20 cellular contexts compared by ENCODE assay signal in genomic region chr5:51392689-51393199, GRCh38. TPM values are rescaled to one million over a fixed set of nuclear protein-coding genes. Genes with fewer than 3 reads are reported as not detected.
DNase-seq lines count a peak whose midpoint lies in the region; ATAC-seq, FAIRE-seq and TF ChIP-seq lines count a peak whose summit lies in the region.
"Had no signal": no experiment of that assay in that cellular context is flagged by ENCODE, and none has a peak within 500 bp of the region (broad histone marks: within the 10 kb centered on the region; RNA-seq: fewer than 3 reads in every experiment).

No MANE protein-coding gene starts in this region.

- H3K9me3 Mint-ChIP-seq in WTC11 = no peaks in the 10 kb centered on the region

- in situ Hi-C loops in HepG2 (cut with HindIII; ENCODE audit: extremely low pct_ligation_motif_present, low pct_unique_long_range_greater_than_20kb) = loop anchor here (25.0 kb wide), 2 partner anchors 620 to 1270 kb away; no protein-coding TSS in a partner anchor

- ATAC-seq in HepG2 (no peak), right lobe of liver (no peak), WTC11 (peak; percentile 20)
- ATAC-seq: A549, Panc1 had no signal

- peaks cover 4 to 28% of the 10 kb centered on the region in 2 experiments; a peak in 4 of 5 replicates for H3K27me3 ChIP-seq in HepG2 (ENCODE audit: control insufficient read depth in 1 of 2, insufficient read depth in 2 of 2, low read length in 2 of 2)
- H3K27me3 ChIP-seq in right lobe of liver = peaks cover 0 to 37% of the 10 kb centered on the region in 2 donors
- H3K27me3 ChIP-seq in iPS-15b (ENCODE audit: control insufficient read depth, insufficient read depth, low read length) = peaks cover 94% of the 10 kb centered on the region
- H3K27me3 ChIP-seq in vagina = no peaks in the 10 kb centered on the region
- H3K27me3 ChIP-seq: BLaER1, SJCRH30 had no signal

- peaks cover 84% of the 10 kb centered on the region for H3K4me1 Mint-ChIP-seq in WTC11
- H3K4me1 Mint-ChIP-seq: CD4-positive, alpha-beta memory T cell had no signal

- no peak overlapping the region for H3K9ac ChIP-seq in HepG2 (ENCODE audit: insufficient read depth, low read depth, low read length)
- H3K9ac ChIP-seq in iPS-15b (ENCODE audit: low read depth, low read length) = no peak overlapping the region
- H3K9ac ChIP-seq: BLaER1 had no signal

- no peak for FAIRE-seq in HepG2 (lab: Jason Lieb, UNC)
- FAIRE-seq: A549 had no signal

- DNase-seq in HepG2 (ENCODE audit: low spot score) (no peak), right lobe of liver (no peak), WTC11 (ENCODE audit: low spot score) (no peak), vagina (ENCODE audit: extremely low spot score in 2 of 2) (no peak), nucleus accumbens (lab: John Stamatoyannopoulos, UW) (no peak), NCI-H748 (lab: John Stamatoyannopoulos, UW; ENCODE audit: unreplicated experiment) (no peak), activated gamma-delta T cell (lab: John Stamatoyannopoulos, UW) (no peak)
- DNase-seq: CD4-positive, alpha-beta memory T cell; HCEC 1CT; MM.1S; NCI-H1092; NCI-H1436 treated with DMSO at 0.1 percent for 48 hours; NCI-H2029 treated with DMSO at 0.1 percent for 48 hours; NCI-H510A; SJCRH30 had no signal

- 0% methylated on average over 3 of the region's 3 CpGs for WGBS in HepG2 (ENCODE audit: low lambda C conversion rate)
- WGBS in right lobe of liver (ENCODE audit: insufficient coverage, low coverage, low lambda C conversion rate, missing lambda C conversion rate) = 8% methylated on average over 3 of the region's 3 CpGs

- no peak overlapping the region for H2AFZ ChIP-seq in HepG2 (ENCODE audit: low read length)

- H3K79me2 ChIP-seq in HepG2 (ENCODE audit: insufficient read depth, low read length) = no peaks in the 10 kb centered on the region

- no peaks in the 10 kb centered on the region for H3K36me3 Mint-ChIP-seq in WTC11
- H3K36me3 Mint-ChIP-seq: CD4-positive, alpha-beta memory T cell had no signal

- no peaks in the 10 kb centered on the region for H3K36me3 ChIP-seq in HepG2 (replicated peaks in 1 of 2; ENCODE audit: control insufficient read depth in 1 of 2, insufficient read depth in 2 of 2, low read length in 2 of 2)
- H3K36me3 ChIP-seq in right lobe of liver = no peaks in the 10 kb centered on the region
- no peaks in the 10 kb centered on the region for H3K36me3 ChIP-seq in iPS-15b (ENCODE audit: control insufficient read depth, insufficient read depth, low read length)
- peaks cover 0 to 8% of the 10 kb centered on the region in 2 donors for H3K36me3 ChIP-seq in vagina
- H3K36me3 ChIP-seq: BLaER1, SJCRH30 had no signal

- TF ChIP-seq CTCF in HepG2 (CRISPR knock-in tag; IDR thresholded peaks at IDR 0.05) = no peak
- TF ChIP-seq CTCF in right lobe of liver (IDR thresholded peaks at IDR 0.05) = no peak
- TF ChIP-seq CTCF in WTC11 (IDR thresholded peaks at IDR 0.05) = no peak
- TF ChIP-seq CTCF in vagina (IDR thresholded peaks at IDR 0.05) = no peak

- CTCF ChIA-PET in HepG2 (lab: Yijun Ruan, JAX; ENCODE audit: low intra/inter-chr PET ratio, low total read pairs) = no interaction called here
- CTCF ChIA-PET in WTC11 (lab: Charles Lee) = interaction anchor here (1.4 kb wide), 1 partner anchor 10 kb away, joined by 6 read pairs; the partner anchor contains the start of gene ISL1

- BruUV-seq in HepG2 (replicated peaks; lab: Mats Ljungman, UMichigan) = no TSS peak

- H3K27me3 Mint-ChIP-seq in WTC11 (ENCODE audit: low read depth) = peaks cover 100% of the 10 kb centered on the region

- no peak overlapping the region for H3K4me2 ChIP-seq in HepG2 (ENCODE audit: low read depth, low read length)
- H3K4me2 ChIP-seq: A549, BLaER1 had no signal

- POLR2A ChIA-PET in HepG2 (lab: Yijun Ruan, JAX) = no interaction called here
- POLR2A ChIA-PET in WTC11 (lab: Charles Lee) = no interaction called here

- TF ChIP-seq EP300 in HepG2 (IDR thresholded peaks at IDR 0.05; ENCODE audit: low read depth in 2 of 2, low read length in 2 of 2) = no peak
- no peak for TF ChIP-seq EP300 in HepG2 (CRISPR knock-in tag; IDR thresholded peaks at IDR 0.05; ENCODE audit: borderline replicate concordance)

- no peaks in the 10 kb centered on the region for H3K9me3 ChIP-seq in HepG2 (ENCODE audit: low read length)
- no peaks in the 10 kb centered on the region for H3K9me3 ChIP-seq in right lobe of liver
- H3K9me3 ChIP-seq in iPS-15b (ENCODE audit: control insufficient read depth, insufficient read depth, low read length) = no peaks in the 10 kb centered on the region
- no peaks in the 10 kb centered on the region for H3K9me3 ChIP-seq in vagina
- H3K9me3 ChIP-seq: A549, SJCRH30 had no signal

- intact Hi-C loops in HepG2 (cut with micrococcal nuclease; ENCODE audit: unreplicated experiment) = no loop called here
- intact Hi-C loops in right lobe of liver (cut with DNase I) = no loop called here
- intact Hi-C loops in vagina (cut with DNase I) = no loop called here

- H3K4me3 ChIP-seq in HepG2 (replicated peaks in 1 of 3; ENCODE audit: insufficient read depth in 1 of 3, low read depth in 2 of 3, low read length in 3 of 3) (no peak overlapping the region), right lobe of liver (no peak overlapping the region), iPS-15b (ENCODE audit: low read depth, low read length) (peak overlapping the region; percentile 28), vagina (no peak overlapping the region)
- H3K4me3 ChIP-seq: A549, BLaER1, SJCRH30 had no signal

- TF ChIP-seq POLR2A in HepG2 (IDR thresholded peaks at IDR 0.05; ENCODE audit: insufficient read depth in 1 of 2, low read depth in 2 of 2, low read length in 2 of 2) (no peak), right lobe of liver (IDR thresholded peaks at IDR 0.05) (no peak), vagina (IDR thresholded peaks at IDR 0.05) (no peak)

- TF ChIP-seq RAD21 in HepG2 (CRISPR knock-in tag; IDR thresholded peaks at IDR 0.05) = no peak

- no peak overlapping the region for H3K27ac Mint-ChIP-seq in WTC11
- H3K27ac Mint-ChIP-seq: CD4-positive, alpha-beta memory T cell had no signal

- no peak overlapping the region for H3K27ac ChIP-seq in HepG2 (ENCODE audit: extremely low read length, insufficient read depth, low read length)
- H3K27ac ChIP-seq in right lobe of liver = no peak overlapping the region
- H3K27ac ChIP-seq in vagina = peak overlapping the region; percentile 99
- H3K27ac ChIP-seq: A549, BLaER1, SJCRH30 had no signal

- H4K20me1 ChIP-seq in HepG2 (ENCODE audit: insufficient read depth, low read length) = no peaks in the 10 kb centered on the region
- H4K20me1 ChIP-seq: BLaER1 had no signal

- no peak overlapping the region for H3K4me3 Mint-ChIP-seq in WTC11
- H3K4me3 Mint-ChIP-seq: CD4-positive, alpha-beta memory T cell had no signal

- H3K4me1 ChIP-seq in HepG2 (ENCODE audit: insufficient read depth, low read length) = no peaks in the 10 kb centered on the region
- no peaks in the 10 kb centered on the region for H3K4me1 ChIP-seq in right lobe of liver
- peaks cover 45% of the 10 kb centered on the region for H3K4me1 ChIP-seq in iPS-15b (ENCODE audit: control insufficient read depth, insufficient read depth, low read length)
- H3K4me1 ChIP-seq in vagina = peaks cover 65% of the 10 kb centered on the region
- H3K4me1 ChIP-seq: A549, BLaER1, SJCRH30 had no signal

TF ChIP-seq in HepG2, 621 proteins besides CTCF, POLR2A, EP300 and RAD21 (continues in another document):
- TF ChIP-seq ATF7 (IDR thresholded peaks at IDR 0.05) (peak; percentile 95), ATF7 (CRISPR knock-in tag; IDR thresholded peaks at IDR 0.05) (no peak), NRL (CRISPR knock-in tag; IDR thresholded peaks at IDR 0.05; ENCODE audit: borderline replicate concordance) (no peak), ZFAT (CRISPR knock-in tag; conservative IDR thresholded peaks at IDR 0.05) (no peak)

TF ChIP-seq in WTC11, 78 proteins besides CTCF, POLR2A, EP300 and RAD21 (continues in another document):
- TF ChIP-seq ZNF512 (CRISPR knock-in tag; IDR thresholded peaks at IDR 0.05; ENCODE audit: borderline replicate concordance) = no peak
- TF ChIP-seq ZNF416 (CRISPR knock-in tag; IDR thresholded peaks at IDR 0.05) = no peak
- TF ChIP-seq ZNF671 (CRISPR knock-in tag; IDR thresholded peaks at IDR 0.05) = no peak
- no peak for TF ChIP-seq SOX15 (CRISPR knock-in tag; IDR thresholded peaks at IDR 0.05)

RNA-seq across cellular contexts. Expression of gene ISL1, which starts 9.5 kb away (rescaled TPM):
- total RNA-seq in HepG2 (2016; rRNA removed; fragmentation: Illumina TruSeq; extraction: Trizol) = not detected in 2 replicates
- not detected in 2 replicates for total RNA-seq in HepG2 (2016; cell fraction: cytosol; rRNA removed; fragmentation: Illumina TruSeq; extraction: Trizol; ENCODE audit: low read depth)
- not detected in 2 replicates for total RNA-seq in HepG2 (2016; cell fraction: insoluble cytoplasmic fraction; rRNA removed; fragmentation: Illumina TruSeq; extraction: Trizol)
- total RNA-seq in HepG2 (2016; cell fraction: membrane; rRNA removed; fragmentation: Illumina TruSeq; extraction: Trizol) = not detected in 2 replicates
- not detected in 2 replicates for total RNA-seq in HepG2 (2016; cell fraction: nucleus; rRNA removed; fragmentation: Illumina TruSeq; extraction: Trizol)
- polyA plus RNA-seq in HepG2 (2011; rRNA removed) = not detected in 2 replicates
- not detected in 2 replicates for polyA plus RNA-seq in HepG2 (2011; cell fraction: cytosol; rRNA removed)
- not detected in 2 replicates for polyA plus RNA-seq in HepG2 (2011; cell fraction: nucleus; rRNA removed)
- not detected in 2 replicates for polyA plus RNA-seq in HepG2 (2012)
- not detected in 2 replicates for polyA plus RNA-seq in HepG2 (2016; cell fraction: cytosol; fragmentation: Illumina TruSeq; extraction: Trizol; ENCODE audit: low read depth)
- polyA plus RNA-seq in HepG2 (2016; cell fraction: insoluble cytoplasmic fraction; fragmentation: Illumina TruSeq; extraction: Trizol; ENCODE audit: low read depth) = not detected in 2 replicates
- polyA plus RNA-seq in HepG2 (2016; cell fraction: membrane; fragmentation: Illumina TruSeq; extraction: Trizol; ENCODE audit: low read depth) = not detected in 2 replicates
- not detected in 2 replicates for polyA plus RNA-seq in HepG2 (2016; cell fraction: nucleus; fragmentation: Illumina TruSeq; extraction: Trizol; ENCODE audit: insufficient read depth, low read depth)
- polyA minus RNA-seq in HepG2 (2011; rRNA and poly(A)+ RNA removed; ENCODE audit: low replicate concordance) = 0.12 TPM in 1 of 2 replicates, not detected in the other
- polyA minus RNA-seq in HepG2 (2011; cell fraction: cytosol; rRNA and poly(A)+ RNA removed) = not detected in 2 replicates
- not detected in 2 replicates for polyA minus RNA-seq in HepG2 (2011; cell fraction: nucleus; rRNA and poly(A)+ RNA removed)
- not detected for total RNA-seq in right lobe of liver
- 0.07 to 0.18 TPM in 2 of 3 replicates, not detected in the other for total RNA-seq in WTC11 (2021)
- 25.0 TPM for total RNA-seq in vagina
- total RNA-seq: CD4-positive, alpha-beta memory T cell; LHCN-M2 had no signal
- polyA plus RNA-seq: A549; CD4-positive, alpha-beta memory T cell had no signal

Comparison
In these comparisons a context has a peak if more than half of its experiments do, and no peak if none do; other contexts are left out.
1. RNA of gene ISL1, which starts 9.5 kb away (total RNA-seq): 25.0 TPM in vagina (single experiment); 0.07 to 0.18 TPM in WTC11, not detected in HepG2 and not detected in right lobe of liver; every median in the first group is over 10 times any median in the second.